In genomic region chr7:84021292-84021898, GRCh38 we compare ENCODE assay signal across 24 cellular contexts.
DNase-seq lines count a peak whose midpoint lies in the region; ATAC-seq, FAIRE-seq and TF ChIP-seq lines count a peak whose summit lies in the region.
"Had no signal": no experiment of that assay in that cellular context is flagged by ENCODE, and none has a peak within 500 bp of the region (broad histone marks: within the 10 kb centered on the region; RNA-seq: fewer than 3 reads in every experiment).

No MANE protein-coding gene starts in this region.

- H3K4me1 Mint-ChIP-seq in astrocyte (ENCODE audit: low read depth, unreplicated experiment) (peaks cover 17% of the 10 kb centered on the region), immature natural killer cell (no peaks in the 10 kb centered on the region)
- H3K4me1 Mint-ChIP-seq: naive B cell had no signal

- no peaks in the 10 kb centered on the region for H4K20me1 ChIP-seq in astrocyte (ENCODE audit: insufficient read depth, low read length)

- H3K27ac Mint-ChIP-seq in astrocyte (ENCODE audit: unreplicated experiment) (no peak overlapping the region), immature natural killer cell (no peak overlapping the region)
- H3K27ac Mint-ChIP-seq: activated T-helper 2 cell treated with anti-CD3 and anti-CD28 coated beads, Interferon-gamma antibody, Interleukin-2, Interleukin-4, amounts not matched to agents 10 μg/mL and 5 μg/mL and 100 μg/mL, durations not matched to agents 14 hours and 24 hours and 36 hours; naive B cell had no signal

- H3K9me3 Mint-ChIP-seq in astrocyte (ENCODE audit: unreplicated experiment) (no peaks in the 10 kb centered on the region), immature natural killer cell (peaks cover 0 to 12% (median 3%) of the 10 kb centered on the region in 6 donors)
- H3K9me3 Mint-ChIP-seq: activated T-helper 2 cell treated with anti-CD3 and anti-CD28 coated beads, Interferon-gamma antibody, Interleukin-2, Interleukin-4, amounts not matched to agents 10 μg/mL and 5 μg/mL and 100 μg/mL, durations not matched to agents 14 hours and 24 hours and 36 hours had no signal

- H3K4me1 ChIP-seq in astrocyte (ENCODE audit: insufficient read depth, low read length) (peaks cover 20% of the 10 kb centered on the region), cardiac muscle cell (ENCODE audit: low read depth) (peaks cover 8% of the 10 kb centered on the region), HAP-1 (peaks cover 22% of the 10 kb centered on the region)
- H3K4me1 ChIP-seq: pancreas had no signal

- TF ChIP-seq CTCF in astrocyte (IDR thresholded peaks at IDR 0.05; ENCODE audit: insufficient read depth, low read depth, low read length) = no peak
- TF ChIP-seq CTCF in cardiac muscle cell (IDR thresholded peaks at IDR 0.05; ENCODE audit: low read depth, low read length) = no peak

- H2AFZ ChIP-seq in astrocyte (ENCODE audit: low read depth, low read length) = no peak overlapping the region

- no peaks in the 10 kb centered on the region for H3K79me2 ChIP-seq in astrocyte (ENCODE audit: insufficient read depth, low read length)

- H3K27ac ChIP-seq in astrocyte (ENCODE audit: low read depth, low read length) = peak overlapping the region; percentile 38
- H3K27ac ChIP-seq in cardiac muscle cell = no peak overlapping the region
- H3K27ac ChIP-seq: pancreas, SJSA1, skin epidermis had no signal

- DNase-seq in ACHN (peak; percentile 9), HCEC 1CT (peak; percentile 41), astrocyte (ENCODE audit: low read depth) (peak; percentile 65), cardiac muscle cell (ENCODE audit: low read depth in 1 of 2, low spot score in 1 of 2) (peak; percentile 11 to 59), immature natural killer cell (no peak), HAP-1 (ENCODE audit: low spot score in 2 of 2) (no peak), HUDEP-2 (lab: John Stamatoyannopoulos, UW; ENCODE audit: unreplicated experiment in 76 of 76) (no peak)
- DNase-seq: amniotic stem cell; cortex of kidney; Kasumi-1; mammary epithelial cell; naive B cell; NCI-H1417 treated with DMSO at 0.1 percent for 48 hours; pancreas; stimulated activated CD4-positive, alpha-beta T cell treated with anti-CD3 and anti-CD28 coated beads, Interleukin-4, amount 100 ng/mL, for 4 hours; stimulated activated CD8-positive, alpha-beta memory T cell treated with anti-CD3 and anti-CD28 coated beads, Interleukin-4, amount 100 ng/mL, for 48 hours; substantia nigra; T-helper 9 cell had no signal

- H3K9me3 ChIP-seq in astrocyte (ENCODE audit: insufficient read depth, low read depth, low read length) (no peaks in the 10 kb centered on the region), cardiac muscle cell (ENCODE audit: low read depth) (no peaks in the 10 kb centered on the region), HAP-1 (no peaks in the 10 kb centered on the region)
- H3K9me3 ChIP-seq: pancreas, SJSA1 had no signal

- H3K4me3 Mint-ChIP-seq in astrocyte (ENCODE audit: unreplicated experiment) = peak overlapping the region; percentile 5
- H3K4me3 Mint-ChIP-seq in immature natural killer cell = no peak overlapping the region
- H3K4me3 Mint-ChIP-seq: naive B cell had no signal

- no peak overlapping the region for H3K4me2 ChIP-seq in astrocyte (ENCODE audit: low read length)

- in situ Hi-C loops in ACHN (cut with HindIII; ENCODE audit: low pct_ligation_motif_present, low pct_unique_long_range_greater_than_20kb, low sequenced_read_pairs) = no loop called here
- in situ Hi-C loops in HAP-1 (cut with MboI; ENCODE audit: low sequenced_read_pairs) = no loop called here

- H3K36me3 ChIP-seq in astrocyte (ENCODE audit: insufficient read depth, low read length) (no peaks in the 10 kb centered on the region), cardiac muscle cell (no peaks in the 10 kb centered on the region), HAP-1 (replicated peaks) (no peaks in the 10 kb centered on the region)
- H3K36me3 ChIP-seq: pancreas, SJSA1 had no signal

- no peaks in the 10 kb centered on the region for H3K36me3 Mint-ChIP-seq in astrocyte (ENCODE audit: low read depth, unreplicated experiment)
- no peaks in the 10 kb centered on the region for H3K36me3 Mint-ChIP-seq in immature natural killer cell
- H3K36me3 Mint-ChIP-seq: naive B cell had no signal

- ATAC-seq in HG02610 (IDR thresholded peaks at IDR 0.05; ENCODE audit: unreplicated experiment) = no peak
- ATAC-seq: activated CD4-positive, CD25-positive, alpha-beta regulatory T cell treated with anti-CD3 and anti-CD28 coated beads, Interleukin-2, amount 50 U/mL, for 24 hours; pancreas had no signal

- H3K9ac ChIP-seq in astrocyte (ENCODE audit: low read length) = no peak overlapping the region

- H3K27me3 ChIP-seq in astrocyte (ENCODE audit: insufficient read depth, low read length) (no peaks in the 10 kb centered on the region), cardiac muscle cell (no peaks in the 10 kb centered on the region), HAP-1 (ENCODE audit: low read depth) (no peaks in the 10 kb centered on the region)
- H3K27me3 ChIP-seq: pancreas, SJSA1 had no signal

- FAIRE-seq in astrocyte (lab: Jason Lieb, UNC) = no peak
- FAIRE-seq: H1 had no signal

- no peak overlapping the region for H3K4me3 ChIP-seq in astrocyte (ENCODE audit: insufficient read depth, low read depth, low read length)
- no peak overlapping the region for H3K4me3 ChIP-seq in cardiac muscle cell
- H3K4me3 ChIP-seq in HAP-1 = no peak overlapping the region
- H3K4me3 ChIP-seq: pancreas, SJSA1, skin epidermis had no signal

- no peaks in the 10 kb centered on the region for H3K27me3 Mint-ChIP-seq in astrocyte (ENCODE audit: low read depth, unreplicated experiment)
- no peaks in the 10 kb centered on the region for H3K27me3 Mint-ChIP-seq in immature natural killer cell (ENCODE audit: low read depth in 3 of 3)
- H3K27me3 Mint-ChIP-seq: naive B cell had no signal

Comparison
In these comparisons a context has a peak if more than half of its experiments do, and no peak if none do; other contexts are left out.
1. DNase-seq: peak in ACHN (single experiment), HCEC 1CT (single experiment), astrocyte (single experiment) and cardiac muscle cell (2 of 2); none in immature natural killer cell (0 of 3), HAP-1 (0 of 2) and HUDEP-2 (0 of 76).